ENCODE assay signal across 17 cellular contexts in genomic region chr9:37449877-37450632, GRCh38. TPM values are rescaled to one million over a fixed set of nuclear protein-coding genes. Genes with fewer than 3 reads are reported as not detected.
DNase-seq lines count a peak whose midpoint lies in the region; ATAC-seq, FAIRE-seq and TF ChIP-seq lines count a peak whose summit lies in the region.
"Had no signal": no experiment of that assay in that cellular context is flagged by ENCODE, and none has a peak within 500 bp of the region (broad histone marks: within the 10 kb centered on the region; RNA-seq: fewer than 3 reads in every experiment).

No MANE protein-coding gene starts in this region.

- no peak for FAIRE-seq in A549 (lab: Jason Lieb, UNC)
- FAIRE-seq: small intestine had no signal

- peaks cover 23% of the 10 kb centered on the region for H3K4me1 Mint-ChIP-seq in mesothelial cell of epicardium
- H3K4me1 Mint-ChIP-seq in activated T-helper 1 cell treated with anti-CD3 and anti-CD28 coated beads, Interleukin-12 subunit alpha, Interleukin-12 subunit beta, Interleukin-2, Interleukin-4 antibody, amounts not matched to agents 30 ng/mL and 10 ng/mL and 1 ng/mL, durations not matched to agents 14 hours and 24 hours and 36 hours (ENCODE audit: low read depth), result peaks cover 17% of the 10 kb centered on the region

- H3K36me3 Mint-ChIP-seq in mesothelial cell of epicardium, result peaks cover 14% of the 10 kb centered on the region
- H3K36me3 Mint-ChIP-seq in activated T-helper 1 cell treated with anti-CD3 and anti-CD28 coated beads, Interleukin-12 subunit alpha, Interleukin-12 subunit beta, Interleukin-2, Interleukin-4 antibody, amounts not matched to agents 30 ng/mL and 10 ng/mL and 1 ng/mL, durations not matched to agents 14 hours and 24 hours and 36 hours (ENCODE audit: low read depth), result peaks cover 9% of the 10 kb centered on the region

- no peaks in the 10 kb centered on the region for H3K9me3 Mint-ChIP-seq in mesothelial cell of epicardium
- H3K9me3 Mint-ChIP-seq in activated T-helper 1 cell treated with anti-CD3 and anti-CD28 coated beads, Interleukin-12 subunit alpha, Interleukin-12 subunit beta, Interleukin-2, Interleukin-4 antibody, amounts not matched to agents 30 ng/mL and 10 ng/mL and 1 ng/mL, durations not matched to agents 14 hours and 24 hours and 36 hours, result no peaks in the 10 kb centered on the region
- H3K9me3 Mint-ChIP-seq: activated CD4-positive, alpha-beta T cell treated with anti-CD3 and anti-CD28 coated beads, Interleukin-2, amount 10 ng/mL, durations not matched to agents 24 days and 14 days; activated naive CD4-positive, alpha-beta T cell treated with anti-CD3 and anti-CD28 coated beads, Interleukin-2, amount 50 U/mL, for 72 hours; stimulated activated effector memory CD8-positive, alpha-beta T cell treated with anti-CD3 and anti-CD28 coated beads, Interleukin-12 subunit alpha, Interleukin-12 subunit beta, amount 100 ng/mL, for 72 hours had no signal

- POLR2A ChIA-PET in A549 (lab: Yijun Ruan, JAX), result interaction anchor here (0.9 to 1.1 kb wide), 2 partner anchors 15 kb away, joined by 3 read pairs; partner anchors contain the start of gene ZBTB5

- no peak for TF ChIP-seq RAD21 in A549 (conservative IDR thresholded peaks at IDR 0.05 in 1 of 2, IDR thresholded peaks at IDR 0.05 in 1 of 2)

- no peaks in the 10 kb centered on the region for H3K27me3 Mint-ChIP-seq in mesothelial cell of epicardium (ENCODE audit: low read depth)
- H3K27me3 Mint-ChIP-seq in activated T-helper 1 cell treated with anti-CD3 and anti-CD28 coated beads, Interleukin-12 subunit alpha, Interleukin-12 subunit beta, Interleukin-2, Interleukin-4 antibody, amounts not matched to agents 30 ng/mL and 10 ng/mL and 1 ng/mL, durations not matched to agents 14 hours and 24 hours and 36 hours (ENCODE audit: insufficient read depth), result no peaks in the 10 kb centered on the region
- H3K27me3 Mint-ChIP-seq: activated CD4-positive, alpha-beta T cell treated with anti-CD3 and anti-CD28 coated beads, Interleukin-2, amount 10 ng/mL, durations not matched to agents 24 days and 14 days had no signal

- intact Hi-C loops in activated T-helper 1 cell treated with anti-CD3 and anti-CD28 coated beads, Interleukin-12 subunit alpha, Interleukin-12 subunit beta, Interleukin-2, Interleukin-4 antibody, amounts not matched to agents 30 ng/mL and 10 ng/mL and 1 ng/mL, durations not matched to agents 14 hours and 24 hours and 36 hours (cut with micrococcal nuclease), result no loop called here

- H3K9me3 ChIP-seq in A549, result no peaks in the 10 kb centered on the region
- H3K9me3 ChIP-seq: ovary, SJSA1, upper lobe of left lung had no signal

- WGBS in A549 (ENCODE audit: missing lambda C conversion rate), result 93% methylated on average over 12 of the region's 12 CpGs

- TF ChIP-seq CTCF in A549 (IDR thresholded peaks at IDR 0.05) (no peak), mesothelial cell of epicardium (IDR thresholded peaks at IDR 0.05; ENCODE audit: unreplicated experiment) (no peak)

- CTCF ChIA-PET in A549 (lab: Yijun Ruan, JAX), result interaction anchor here (0.6 to 1.9 kb wide), 6 partner anchors 8 to 149 kb away, joined by 3 to 7 read pairs (median 3); no protein-coding TSS in a partner anchor

- no peak for TF ChIP-seq POLR2A in A549 (IDR thresholded peaks at IDR 0.05; ENCODE audit: low read length)

- no peak for TF ChIP-seq EP300 in A549 (IDR thresholded peaks at IDR 0.05)

- ATAC-seq in A549, result no peak
- ATAC-seq in GM21528 (IDR thresholded peaks at IDR 0.05; ENCODE audit: low FRiP score, unreplicated experiment), result no peak
- ATAC-seq: activated naive CD4-positive, alpha-beta T cell treated with anti-CD3 and anti-CD28 coated beads, Interleukin-2, amount 50 U/mL, for 72 hours; stimulated activated effector memory CD8-positive, alpha-beta T cell treated with anti-CD3 and anti-CD28 coated beads, Interleukin-12 subunit alpha, Interleukin-12 subunit beta, amount 100 ng/mL, for 72 hours had no signal

- no peak overlapping the region for H3K4me3 Mint-ChIP-seq in mesothelial cell of epicardium
- no peak overlapping the region for H3K4me3 Mint-ChIP-seq in activated T-helper 1 cell treated with anti-CD3 and anti-CD28 coated beads, Interleukin-12 subunit alpha, Interleukin-12 subunit beta, Interleukin-2, Interleukin-4 antibody, amounts not matched to agents 30 ng/mL and 10 ng/mL and 1 ng/mL, durations not matched to agents 14 hours and 24 hours and 36 hours
- H3K4me3 Mint-ChIP-seq: activated CD4-positive, alpha-beta T cell treated with anti-CD3 and anti-CD28 coated beads, Interleukin-2, amount 10 ng/mL, durations not matched to agents 24 days and 14 days; stimulated activated effector memory CD8-positive, alpha-beta T cell treated with anti-CD3 and anti-CD28 coated beads, Interleukin-12 subunit alpha, Interleukin-12 subunit beta, amount 100 ng/mL, for 72 hours had no signal

- H3K4me1 ChIP-seq in A549, result peaks cover 35% of the 10 kb centered on the region

- no peak overlapping the region for H3K4me3 ChIP-seq in A549
- H3K4me3 ChIP-seq: ovary, SJSA1, upper lobe of left lung had no signal

- peak overlapping the region; percentile 80 for H3K27ac Mint-ChIP-seq in mesothelial cell of epicardium
- H3K27ac Mint-ChIP-seq in activated T-helper 1 cell treated with anti-CD3 and anti-CD28 coated beads, Interleukin-12 subunit alpha, Interleukin-12 subunit beta, Interleukin-2, Interleukin-4 antibody, amounts not matched to agents 30 ng/mL and 10 ng/mL and 1 ng/mL, durations not matched to agents 14 hours and 24 hours and 36 hours, result no peak overlapping the region
- H3K27ac Mint-ChIP-seq: activated CD4-positive, alpha-beta T cell treated with anti-CD3 and anti-CD28 coated beads, Interleukin-2, amount 10 ng/mL, durations not matched to agents 24 days and 14 days; activated naive CD4-positive, alpha-beta T cell treated with anti-CD3 and anti-CD28 coated beads, Interleukin-2, amount 50 U/mL, for 72 hours had no signal

- H3K27ac ChIP-seq in A549, result no peak overlapping the region
- H3K27ac ChIP-seq in cingulate gyrus (ENCODE audit: low read depth, low read length), result peak overlapping the region; percentile 44
- H3K27ac ChIP-seq: ovary, SJSA1, upper lobe of left lung had no signal

- H3K4me2 ChIP-seq in A549, result no peak overlapping the region

- DNase-seq in A549 (ENCODE audit: low read depth in 1 of 2, low spot score in 1 of 2) (no peak), NCI-H524 (lab: John Stamatoyannopoulos, UW) (peak; percentile 80 to 90), mesothelial cell of epicardium (ENCODE audit: low spot score in 2 of 2, unreplicated experiment in 2 of 2) (no peak), mucosa of gallbladder (ENCODE audit: low spot score) (no peak), KG1 (lab: John Stamatoyannopoulos, UW) (no peak)
- no peak for DNase-seq in activated T-helper 1 cell treated with anti-CD3 and anti-CD28 coated beads, Interleukin-12 subunit alpha, Interleukin-12 subunit beta, Interleukin-2, Interleukin-4 antibody, amounts not matched to agents 30 ng/mL and 10 ng/mL and 1 ng/mL, durations not matched to agents 14 hours and 24 hours and 36 hours (ENCODE audit: low spot score)
- DNase-seq: activated CD4-positive, alpha-beta T cell treated with anti-CD3 and anti-CD28 coated beads, Interleukin-2, amount 10 ng/mL, durations not matched to agents 24 days and 14 days; activated T-cell treated with anti-CD3 and anti-CD28 coated beads, Interleukin-2, amount 50 U/mL, for 1 hour; foreskin melanocyte; ovary; small intestine; upper lobe of left lung had no signal

RNA-seq across cellular contexts. Expression of gene ZBTB5, which starts 15.2 kb away (rescaled TPM):
- polyA plus RNA-seq in A549 (2011; rRNA removed) (18.1 and 19.8 TPM in 2 replicates), A549 (2017; fragmentation: RNase III; extraction: RNeasy Plus Mini Kit Qiagen cat#74134 plus additional on column Dnase treatment) (10.7 to 12.4 TPM (median 11.7 TPM) in 3 replicates)
- 6.7 and 8.8 TPM in 2 replicates for polyA plus RNA-seq in A549 (2012; cell fraction: cytosol; rRNA removed)
- polyA plus RNA-seq in A549 (2012; cell fraction: nucleus; rRNA removed), result 12.0 and 15.5 TPM in 2 replicates
- 26.7 and 29.1 TPM in 2 replicates for polyA minus RNA-seq in A549 (2011; rRNA and poly(A)+ RNA removed)
- total RNA-seq in mesothelial cell of epicardium (34.2 to 35.3 TPM (median 35.2 TPM) in 3 replicates), mucosa of gallbladder (12.1 TPM)
- 9.6 and 11.2 TPM in 2 replicates for total RNA-seq in activated T-helper 1 cell treated with anti-CD3 and anti-CD28 coated beads, Interleukin-12 subunit alpha, Interleukin-12 subunit beta, Interleukin-2, Interleukin-4 antibody, amounts not matched to agents 30 ng/mL and 10 ng/mL and 1 ng/mL, durations not matched to agents 14 hours and 24 hours and 36 hours

RNA-seq across cellular contexts. Expression of gene GRHPR, which starts 27.6 kb away (rescaled TPM):
- 111 and 132 TPM in 2 replicates for polyA plus RNA-seq in A549 (2011; rRNA removed)
- 257 and 266 TPM in 2 replicates for polyA plus RNA-seq in A549 (2012; cell fraction: cytosol; rRNA removed)
- polyA plus RNA-seq in A549 (2012; cell fraction: nucleus; rRNA removed), result 262 and 287 TPM in 2 replicates
- 144 to 159 TPM (median 146 TPM) in 3 replicates for polyA plus RNA-seq in A549 (2017; fragmentation: RNase III; extraction: RNeasy Plus Mini Kit Qiagen cat#74134 plus additional on column Dnase treatment)
- 139 and 145 TPM in 2 replicates for polyA minus RNA-seq in A549 (2011; rRNA and poly(A)+ RNA removed)
- total RNA-seq in mesothelial cell of epicardium, result 99.5 to 106 TPM (median 102 TPM) in 3 replicates
- 125 TPM for total RNA-seq in mucosa of gallbladder
- 74.8 and 75.7 TPM in 2 replicates for total RNA-seq in activated T-helper 1 cell treated with anti-CD3 and anti-CD28 coated beads, Interleukin-12 subunit alpha, Interleukin-12 subunit beta, Interleukin-2, Interleukin-4 antibody, amounts not matched to agents 30 ng/mL and 10 ng/mL and 1 ng/mL, durations not matched to agents 14 hours and 24 hours and 36 hours

RNA-seq across cellular contexts. Expression of gene POLR1E, which starts 35.7 kb away (rescaled TPM):
- polyA plus RNA-seq in A549 (2011; rRNA removed) (47.2 and 49.8 TPM in 2 replicates), A549 (2017; fragmentation: RNase III; extraction: RNeasy Plus Mini Kit Qiagen cat#74134 plus additional on column Dnase treatment) (39.0 to 48.6 TPM (median 41.9 TPM) in 3 replicates)
- polyA plus RNA-seq in A549 (2012; cell fraction: cytosol; rRNA removed), result 37.6 and 38.4 TPM in 2 replicates
- 12.5 and 13.4 TPM in 2 replicates for polyA plus RNA-seq in A549 (2012; cell fraction: nucleus; rRNA removed)
- polyA minus RNA-seq in A549 (2011; rRNA and poly(A)+ RNA removed), result 28.3 and 29.1 TPM in 2 replicates
- total RNA-seq in mesothelial cell of epicardium (24.9 to 27.3 TPM (median 26.1 TPM) in 3 replicates), mucosa of gallbladder (19.3 TPM)
- total RNA-seq in activated T-helper 1 cell treated with anti-CD3 and anti-CD28 coated beads, Interleukin-12 subunit alpha, Interleukin-12 subunit beta, Interleukin-2, Interleukin-4 antibody, amounts not matched to agents 30 ng/mL and 10 ng/mL and 1 ng/mL, durations not matched to agents 14 hours and 24 hours and 36 hours, result 59.8 and 61.0 TPM in 2 replicates

Comparison
In these comparisons a context has a peak if more than half of its experiments do, and no peak if none do; other contexts are left out.
1. DNase-seq: peak in NCI-H524 (2 of 2); none in A549 (0 of 2), mesothelial cell of epicardium (0 of 2), mucosa of gallbladder (single experiment), KG1 (single experiment) and activated T-helper 1 cell treated with anti-CD3 and anti-CD28 coated beads, Interleukin-12 subunit alpha, Interleukin-12 subunit beta, Interleukin-2, Interleukin-4 antibody, amounts not matched to agents 30 ng/mL and 10 ng/mL and 1 ng/mL, durations not matched to agents 14 hours and 24 hours and 36 hours (single experiment).